15 cellular contexts compared by ENCODE assay signal in the genomic region with DNA sequence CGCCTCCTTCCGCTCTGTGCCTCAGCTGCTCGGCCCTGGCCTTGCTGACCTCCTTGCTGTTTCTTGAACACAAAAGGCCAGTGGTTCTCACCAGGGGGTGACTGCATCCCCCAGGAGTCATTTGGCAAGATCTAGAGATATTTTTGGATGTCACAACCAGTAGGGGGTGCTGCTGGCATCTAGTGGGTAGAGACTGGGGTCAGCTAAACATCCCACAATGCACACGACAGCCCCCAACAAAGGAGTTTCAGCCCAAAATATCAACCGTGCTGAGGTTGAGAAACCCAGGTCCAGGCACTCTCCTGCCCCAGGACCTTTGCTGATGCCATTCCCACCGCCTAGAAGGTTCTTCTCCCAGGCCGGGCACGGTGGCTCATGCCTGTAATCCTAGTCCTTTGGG. TPM values are rescaled to one million over a fixed set of nuclear protein-coding genes. Genes with fewer than 3 reads are reported as not detected.
DNase-seq lines count a peak whose midpoint lies in the region; ATAC-seq and TF ChIP-seq lines count a peak whose summit lies in the region.
"Had no signal": no experiment of that assay in that cellular context is flagged by ENCODE, and none has a peak within 500 bp of the region (broad histone marks: within the 10 kb centered on the region; RNA-seq: fewer than 3 reads in every experiment).

No MANE protein-coding gene starts in this region.

- no peak for ATAC-seq in CD8-positive, alpha-beta T cell

- H3K27ac Mint-ChIP-seq in CD8-positive, alpha-beta T cell: no peak overlapping the region
- H3K27ac Mint-ChIP-seq in immature natural killer cell: no peak overlapping the region
- H3K27ac Mint-ChIP-seq: activated naive CD4-positive, alpha-beta T cell treated with anti-CD3 and anti-CD28 coated beads, Interleukin-2, amount 50 U/mL, for 24 hours; CD4-positive, alpha-beta T cell had no signal

- DNase-seq in AG09309 (ENCODE audit: low read depth) (no peak), SK-MEL-5 (ENCODE audit: low read depth, low spot score) (peak; percentile 20), iPS DF 19.7 (ENCODE audit: low read depth, low spot score) (peak; percentile 30), cerebellar nuclear complex (lab: John Stamatoyannopoulos, UW) (no peak), H4 (ENCODE audit: low spot score) (no peak), immature natural killer cell (no peak)
- DNase-seq in CD8-positive, alpha-beta T cell: no peak
- DNase-seq: CD4-positive, alpha-beta T cell; colonic mucosa; NCI-H1092; RPMI8226; T-helper 9 cell had no signal

- H3K4me1 ChIP-seq in CD8-positive, alpha-beta T cell (ENCODE audit: insufficient read depth, low read length): no peaks in the 10 kb centered on the region
- H3K4me1 ChIP-seq: colonic mucosa had no signal

- H3K4me1 Mint-ChIP-seq in CD8-positive, alpha-beta T cell (ENCODE audit: low read depth): no peaks in the 10 kb centered on the region
- no peaks in the 10 kb centered on the region for H3K4me1 Mint-ChIP-seq in immature natural killer cell
- H3K4me1 Mint-ChIP-seq: activated naive CD4-positive, alpha-beta T cell treated with anti-CD3 and anti-CD28 coated beads, Interleukin-2, amount 50 U/mL, for 24 hours had no signal

- H3K27me3 Mint-ChIP-seq in CD8-positive, alpha-beta T cell (ENCODE audit: low read depth): no peaks in the 10 kb centered on the region
- H3K27me3 Mint-ChIP-seq in immature natural killer cell (ENCODE audit: low read depth in 3 of 3): peaks cover 0 to 2% (median 0%) of the 10 kb centered on the region in 3 donors
- H3K27me3 Mint-ChIP-seq: activated naive CD4-positive, alpha-beta T cell treated with anti-CD3 and anti-CD28 coated beads, Interleukin-2, amount 50 U/mL, for 24 hours; CD4-positive, alpha-beta T cell had no signal

- no peak overlapping the region for H3K4me3 Mint-ChIP-seq in CD8-positive, alpha-beta T cell
- H3K4me3 Mint-ChIP-seq in immature natural killer cell: no peak overlapping the region
- H3K4me3 Mint-ChIP-seq: activated naive CD4-positive, alpha-beta T cell treated with anti-CD3 and anti-CD28 coated beads, Interleukin-2, amount 50 U/mL, for 24 hours; CD4-positive, alpha-beta T cell had no signal

- no peaks in the 10 kb centered on the region for H3K36me3 ChIP-seq in CD8-positive, alpha-beta T cell (ENCODE audit: insufficient read depth, low read length)
- H3K36me3 ChIP-seq: colonic mucosa had no signal

- in situ Hi-C loops in SK-MEL-5 (cut with HindIII; ENCODE audit: low pct_unique_long_range_greater_than_20kb, low sequenced_read_pairs): no loop called here

- H3K27me3 ChIP-seq in CD8-positive, alpha-beta T cell (ENCODE audit: insufficient read depth, low read length): no peaks in the 10 kb centered on the region
- H3K27me3 ChIP-seq: colonic mucosa had no signal

- CTCF ChIA-PET in CD8-positive, alpha-beta T cell (lab: Charles Lee): no interaction called here

- H3K36me3 Mint-ChIP-seq in CD8-positive, alpha-beta T cell: no peaks in the 10 kb centered on the region
- H3K36me3 Mint-ChIP-seq in immature natural killer cell: no peaks in the 10 kb centered on the region
- H3K36me3 Mint-ChIP-seq: activated naive CD4-positive, alpha-beta T cell treated with anti-CD3 and anti-CD28 coated beads, Interleukin-2, amount 50 U/mL, for 24 hours had no signal

- TF ChIP-seq CTCF in AG09309 (IDR thresholded peaks at IDR 0.05; ENCODE audit: control insufficient read depth, insufficient read depth, low read depth, low read length, missing control alignments) (peak; percentile 14), GM12875 (IDR thresholded peaks at IDR 0.05; ENCODE audit: borderline replicate concordance, insufficient read depth, low read depth, low read length) (peak; percentile 17; the same call in 1 of the 2 replicates)
- TF ChIP-seq CTCF in CD8-positive, alpha-beta T cell (IDR thresholded peaks at IDR 0.05): no peak

- POLR2A ChIA-PET in CD8-positive, alpha-beta T cell (lab: Charles Lee): no interaction called here

- H3K27ac ChIP-seq in CD8-positive, alpha-beta T cell (ENCODE audit: low read depth, low read length): no peak overlapping the region
- H3K27ac ChIP-seq: colonic mucosa had no signal

- no peaks in the 10 kb centered on the region for H3K9me3 Mint-ChIP-seq in CD8-positive, alpha-beta T cell
- H3K9me3 Mint-ChIP-seq in immature natural killer cell: peaks cover 0 to 2% (median 0%) of the 10 kb centered on the region in 6 donors
- H3K9me3 Mint-ChIP-seq: activated naive CD4-positive, alpha-beta T cell treated with anti-CD3 and anti-CD28 coated beads, Interleukin-2, amount 50 U/mL, for 24 hours; CD4-positive, alpha-beta T cell had no signal

- no peaks in the 10 kb centered on the region for H3K9me3 ChIP-seq in CD8-positive, alpha-beta T cell (ENCODE audit: low read length)
- H3K9me3 ChIP-seq: colonic mucosa had no signal

- H3K4me3 ChIP-seq in AG09309 (ENCODE audit: control insufficient read depth, low read depth, low read length) (no peak overlapping the region), GM12875 (ENCODE audit: low read depth, low read length) (no peak overlapping the region)
- no peak overlapping the region for H3K4me3 ChIP-seq in CD8-positive, alpha-beta T cell (ENCODE audit: low read depth, low read length)
- H3K4me3 ChIP-seq: colonic mucosa had no signal

- intact Hi-C loops in CD8-positive, alpha-beta T cell (cut with DNase I, micrococcal nuclease): no loop called here

RNA-seq across cellular contexts. Expression of a gene that starts 39.7 kb away (rescaled TPM):
- total RNA-seq in SK-MEL-5 (2014; rRNA removed; shearing (Covaris generic)): 0.24 TPM in 1 of 2 replicates, not detected in the other
- not detected in 2 replicates for polyA plus RNA-seq in SK-MEL-5 (2015; cell fraction: cytosol; rRNA removed)
- 0.11 TPM in 1 of 2 replicates, not detected in the other for polyA plus RNA-seq in SK-MEL-5 (2015; cell fraction: nucleus; rRNA removed)
- not detected for total RNA-seq in CD8-positive, alpha-beta T cell
- total RNA-seq in H4 (2014; rRNA removed; shearing (Covaris generic)): 1.6 and 3.1 TPM in 2 replicates
- under 1 TPM in 1 of 3 donors, not detected in 2; 0.03 TPM for polyA plus RNA-seq in immature natural killer cell
- total RNA-seq: activated CD8-positive, alpha-beta memory T cell treated with anti-CD3 and anti-CD28 coated beads for 36 hours; CD4-positive, alpha-beta T cell had no signal

RNA-seq across cellular contexts. Expression of a gene that starts 48.8 kb away (rescaled TPM):
- 18.0 and 36.8 TPM in 2 replicates for total RNA-seq in SK-MEL-5 (2014; rRNA removed; shearing (Covaris generic))
- 30.9 and 51.1 TPM in 2 replicates for polyA plus RNA-seq in SK-MEL-5 (2015; cell fraction: cytosol; rRNA removed)
- polyA plus RNA-seq in SK-MEL-5 (2015; cell fraction: nucleus; rRNA removed): 66.3 and 67.5 TPM in 2 replicates
- 10 to 100 TPM; 21.1 to 23.1 TPM for total RNA-seq in CD8-positive, alpha-beta T cell
- total RNA-seq in H4 (2014; rRNA removed; shearing (Covaris generic)): 20.9 and 50.4 TPM in 2 replicates
- polyA plus RNA-seq in immature natural killer cell: 10 to 100 TPM in 2 of 3 donors, 1 to 10 TPM in 1; 6.1 to 22.7 (median 16.8) TPM

Comparison
In these comparisons a context has a peak if more than half of its experiments do, and no peak if none do; other contexts are left out.
1. DNase-seq: peak in SK-MEL-5 (single experiment) and iPS DF 19.7 (single experiment); none in AG09309 (single experiment), cerebellar nuclear complex (0 of 2), CD8-positive, alpha-beta T cell (0 of 7), H4 (single experiment) and immature natural killer cell (0 of 3).